ENCODE assay signal across 10 cellular contexts in the genomic region with DNA sequence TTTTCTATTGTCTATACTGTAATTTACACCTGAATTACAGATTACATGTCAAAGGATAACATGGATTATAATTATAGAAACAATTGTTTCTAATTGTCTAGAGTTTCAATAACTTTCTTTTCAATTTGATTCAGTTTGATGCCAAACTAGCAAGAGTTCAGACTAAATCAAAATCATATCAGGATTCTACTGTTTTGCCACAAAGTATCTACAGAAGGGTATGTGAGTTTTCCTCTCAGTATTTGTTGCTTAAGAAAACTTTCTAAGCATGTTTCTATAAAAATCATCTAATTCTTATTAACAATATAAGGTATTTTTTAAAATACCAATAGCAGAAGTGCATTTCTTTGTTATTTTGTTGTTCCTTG. TPM values are rescaled to one million over a fixed set of nuclear protein-coding genes. Genes with fewer than 3 reads are reported as not detected.
"Had no signal": no experiment of that assay in that cellular context is flagged by ENCODE, and none has a peak within 500 bp of the region (broad histone marks: within the 10 kb centered on the region; RNA-seq: fewer than 3 reads in every experiment).

No MANE protein-coding gene starts in this region.

- FAIRE-seq: HTR-8/SVneo, K562 had no signal

- H3K27ac Mint-ChIP-seq: IgD-negative memory B cell had no signal

- H3K4me3 Mint-ChIP-seq: IgD-negative memory B cell had no signal

- H3K27me3 Mint-ChIP-seq: IgD-negative memory B cell had no signal

- ATAC-seq: K562 had no signal

- H3K4me2 ChIP-seq: KMS-11 had no signal

- H3K9ac ChIP-seq: KMS-11 had no signal

- H3K27ac ChIP-seq: HL-60, KMS-11 had no signal

- H3K4me3 ChIP-seq: K562 had no signal

- H3K36me3 Mint-ChIP-seq: IgD-negative memory B cell had no signal

- DNase-seq: IMR-90, KBM-7, KG1 had no signal

- H3K4me1 Mint-ChIP-seq: IgD-negative memory B cell had no signal

RNA-seq across cellular contexts. Expression of a gene that starts 12.5 kb away (rescaled TPM):
- total RNA-seq: HT1080 had no signal
- polyA plus RNA-seq: IgD-negative memory B cell had no signal

RNA-seq across cellular contexts. Expression of a gene that starts 42.6 kb away (rescaled TPM):
- total RNA-seq: HT-29, HT1080 had no signal
